Comparison of ENCODE assay signal across 8 cellular contexts in the genomic region with DNA sequence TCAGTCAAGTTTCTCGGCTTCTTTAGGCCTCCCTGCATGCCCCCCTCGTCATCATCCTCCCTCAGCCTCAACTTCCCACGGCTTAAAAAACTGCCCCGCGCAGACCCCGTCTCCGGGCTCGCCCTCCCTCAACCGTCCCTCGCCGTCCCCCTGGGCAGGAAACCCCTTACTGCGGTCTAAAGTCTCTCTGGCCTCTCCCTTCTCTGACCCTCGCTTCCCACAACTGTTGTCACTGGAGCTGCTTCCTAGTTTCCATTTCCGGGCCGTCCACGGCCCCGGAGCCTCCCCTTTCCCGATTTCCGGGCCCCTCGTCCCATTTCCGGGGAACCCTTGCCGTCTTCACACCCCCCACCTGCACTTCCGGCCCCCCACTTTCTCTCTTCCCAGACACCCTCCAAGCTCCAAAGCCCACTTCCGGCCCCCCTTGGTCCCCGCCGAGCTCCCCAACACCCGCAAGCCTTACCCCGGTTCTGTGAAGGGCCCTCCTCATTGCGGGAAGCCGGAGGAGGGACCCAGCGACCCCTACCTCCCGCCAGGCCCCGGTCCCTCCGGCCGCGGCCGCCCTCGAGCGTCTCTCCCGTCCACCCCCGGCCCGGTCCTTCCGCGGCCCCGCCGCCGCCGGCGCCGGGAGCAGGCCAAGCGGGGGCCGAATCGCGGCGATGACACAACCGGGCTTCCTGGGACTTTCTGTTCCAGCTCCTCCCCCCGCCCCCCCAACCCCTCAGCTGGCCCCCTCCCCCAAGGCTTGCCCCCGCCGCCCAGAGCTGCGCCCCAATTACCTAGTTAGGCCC. TPM values are rescaled to one million over a fixed set of nuclear protein-coding genes. Genes with fewer than 3 reads are reported as not detected.
A peak's percentile ranks its signal among the peaks of the same experiment; 100 is the strongest.
DNase-seq lines count a peak whose midpoint lies in the region; ATAC-seq lines count a peak whose summit lies in the region.

No MANE protein-coding gene starts in this region.

- H4K20me1 ChIP-seq in BLaER1: peaks cover 45% of the 10 kb centered on the region

- H3K36me3 Mint-ChIP-seq in naive thymus-derived CD4-positive, alpha-beta T cell: peaks cover 5 to 15% (median 12%) of the 10 kb centered on the region in 5 donors

- ATAC-seq in HG03378 (IDR thresholded peaks at IDR 0.05; ENCODE audit: unreplicated experiment): peak; percentile 0
- peak; percentile 20 for ATAC-seq in naive thymus-derived CD4-positive, alpha-beta T cell

- peaks cover 34 to 68% (median 54%) of the 10 kb centered on the region in 7 donors for H3K4me1 Mint-ChIP-seq in naive thymus-derived CD4-positive, alpha-beta T cell

- POLR2A ChIA-PET in naive thymus-derived CD4-positive, alpha-beta T cell (lab: Charles Lee): interaction anchor here (0.6 to 1.8 kb wide), 7 partner anchors 9 to 694 kb away, joined by 3 to 13 read pairs (median 4); no protein-coding TSS in a partner anchor

- DNase-seq in GM19238 (ENCODE audit: insufficient read length, low spot score) (peak; percentile 31), NT2/D1 (ENCODE audit: low read depth, low spot score) (no peak), activated T-helper 1 cell treated with Interleukin-2 at 50 U/mL for 16 hours (ENCODE audit: low read depth) (peak; percentile 64), fibroblast of gingiva (ENCODE audit: low read depth) (peak; percentile 69)
- peak in 7 of 9 donors; percentile 63 to 74 (median 71) for DNase-seq in naive thymus-derived CD4-positive, alpha-beta T cell
- DNase-seq in stimulated activated naive CD4-positive, alpha-beta T cell treated with Interleukin-2 at 50 U/mL for 16 hours (lab: John Stamatoyannopoulos, UW): peak; percentile 69

- H3K4me3 ChIP-seq in BLaER1 (peak overlapping the region; percentile 97), NT2/D1 (ENCODE audit: insufficient read length, low read depth) (peak overlapping the region; percentile 87)
- H3K4me3 ChIP-seq in naive thymus-derived CD4-positive, alpha-beta T cell (ENCODE audit: low read length): peak overlapping the region; percentile 72

- intact Hi-C loops in naive thymus-derived CD4-positive, alpha-beta T cell (cut with micrococcal nuclease): loop anchor here (2.0 to 10.0 kb wide), 11 partner anchors 68 to 1741 kb away; a partner anchor contains a TSS

- H3K9me3 Mint-ChIP-seq in naive thymus-derived CD4-positive, alpha-beta T cell: peaks cover 0 to 10% (median 0%) of the 10 kb centered on the region in 11 donors

- peak overlapping the region; percentile 93 to 100 (median 97) for H3K27ac Mint-ChIP-seq in naive thymus-derived CD4-positive, alpha-beta T cell

- H3K27me3 ChIP-seq in BLaER1 (no peaks in the 10 kb centered on the region), NT2/D1 (ENCODE audit: insufficient read depth, insufficient read length) (no peaks in the 10 kb centered on the region)
- H3K27me3 ChIP-seq in naive thymus-derived CD4-positive, alpha-beta T cell (ENCODE audit: control insufficient read depth in 2 of 2, insufficient read depth in 2 of 2, low read length in 2 of 2): no peaks in the 10 kb centered on the region

- peak overlapping the region; percentile 85 to 99 (median 96) for H3K4me3 Mint-ChIP-seq in naive thymus-derived CD4-positive, alpha-beta T cell

- H3K4me1 ChIP-seq in BLaER1 (peaks cover 41% of the 10 kb centered on the region), NT2/D1 (ENCODE audit: insufficient read depth, insufficient read length) (no peaks in the 10 kb centered on the region)
- peaks cover 18 to 35% of the 10 kb centered on the region in 2 donors for H3K4me1 ChIP-seq in naive thymus-derived CD4-positive, alpha-beta T cell (ENCODE audit: control insufficient read depth in 2 of 2, insufficient read depth in 2 of 2, low read length in 2 of 2)

- H3K4me2 ChIP-seq in BLaER1: peak overlapping the region; percentile 97

- H3K9me3 ChIP-seq in BLaER1 (no peaks in the 10 kb centered on the region), NT2/D1 (ENCODE audit: insufficient read depth, low read length) (no peaks in the 10 kb centered on the region)
- no peaks in the 10 kb centered on the region for H3K9me3 ChIP-seq in naive thymus-derived CD4-positive, alpha-beta T cell (ENCODE audit: control insufficient read depth in 2 of 3, low read length in 3 of 3)

- no peaks in the 10 kb centered on the region for H3K27me3 Mint-ChIP-seq in naive thymus-derived CD4-positive, alpha-beta T cell

- H3K36me3 ChIP-seq in BLaER1 (peaks cover 13% of the 10 kb centered on the region), NT2/D1 (ENCODE audit: insufficient read depth, insufficient read length, low read length) (peaks cover 25% of the 10 kb centered on the region)
- peaks cover 0 to 16% (median 0%) of the 10 kb centered on the region in 3 experiments for H3K36me3 ChIP-seq in naive thymus-derived CD4-positive, alpha-beta T cell (ENCODE audit: control insufficient read depth in 2 of 3, insufficient read depth in 3 of 3, low read length in 3 of 3)

- peak overlapping the region; percentile 95 for H3K27ac ChIP-seq in BLaER1
- peak overlapping the region; percentile 98 for H3K27ac ChIP-seq in naive thymus-derived CD4-positive, alpha-beta T cell (ENCODE audit: low read depth, low read length)

- H3K9ac ChIP-seq in BLaER1: peak overlapping the region; percentile 95
- peak overlapping the region; percentile 94 for H3K9ac ChIP-seq in NT2/D1 (ENCODE audit: insufficient read length, low read depth)

- CTCF ChIA-PET in naive thymus-derived CD4-positive, alpha-beta T cell (lab: Charles Lee): interaction anchor here (0.6 to 3.0 kb wide), 3 partner anchors 92 to 127 kb away, joined by 3 to 10 read pairs (median 3); no protein-coding TSS in a partner anchor

RNA-seq across cellular contexts. Expression of a gene that starts 0.5 kb away (rescaled TPM):
- 100 to 1,000 TPM; 184 to 247 (median 231) TPM for total RNA-seq in naive thymus-derived CD4-positive, alpha-beta T cell
- polyA plus RNA-seq in naive thymus-derived CD4-positive, alpha-beta T cell: 10 to 100 TPM; 34.8 to 60.2 TPM

RNA-seq across cellular contexts. Expression of a gene that starts 1.0 kb away (rescaled TPM):
- 1 to 10 TPM in 3 of 5 experiments, under 1 TPM in 2; 0.51 to 1.8 (median 1.2) TPM for total RNA-seq in naive thymus-derived CD4-positive, alpha-beta T cell
- 1 to 10 TPM; 1.2 TPM for polyA plus RNA-seq in naive thymus-derived CD4-positive, alpha-beta T cell
